13 cellular contexts compared by ENCODE assay signal in the genomic region with DNA sequence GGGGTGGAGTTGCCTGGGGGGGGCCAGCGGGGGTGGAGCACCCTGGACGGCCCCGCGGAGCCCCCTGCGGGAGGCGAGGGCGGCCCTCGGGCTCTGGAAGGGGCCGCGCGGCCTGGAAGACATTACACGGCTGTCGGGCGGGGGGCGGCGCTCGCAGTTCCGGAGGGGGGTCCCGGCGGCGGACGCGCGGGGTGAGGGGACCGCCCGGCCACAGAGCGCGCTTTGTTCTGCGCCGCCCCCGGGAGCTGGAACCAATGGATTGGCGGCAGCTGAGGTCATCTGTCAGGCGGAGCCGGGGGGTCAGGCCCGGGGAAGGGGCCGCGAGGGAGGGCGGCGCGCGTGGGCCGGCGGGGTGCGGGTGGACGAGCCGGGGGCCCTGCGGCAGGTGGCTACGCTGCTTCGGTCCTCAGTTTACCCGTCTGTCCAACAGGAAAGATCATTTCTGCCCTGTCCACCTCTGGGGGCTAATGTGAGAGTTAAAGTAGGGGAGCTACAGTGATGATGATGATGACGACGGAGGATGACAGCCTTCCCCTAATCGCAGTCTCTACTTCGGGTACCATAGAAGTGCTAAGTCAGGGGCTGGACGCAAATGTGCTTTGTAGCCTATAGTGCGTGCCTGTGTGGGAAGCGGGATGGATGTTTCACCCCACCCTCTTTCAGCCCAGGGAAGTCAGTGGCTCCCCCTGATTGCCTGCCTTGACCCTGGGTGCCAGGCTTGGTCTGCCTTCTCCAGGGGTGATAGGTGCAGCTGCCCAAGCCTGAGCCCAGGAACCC. TPM values are rescaled to one million over a fixed set of nuclear protein-coding genes. Genes with fewer than 3 reads are reported as not detected.
DNase-seq lines count a peak whose midpoint lies in the region; ATAC-seq and TF ChIP-seq lines count a peak whose summit lies in the region.
"Had no signal": no experiment of that assay in that cellular context is flagged by ENCODE, and none has a peak within 500 bp of the region (broad histone marks: within the 10 kb centered on the region; RNA-seq: fewer than 3 reads in every experiment).

No MANE protein-coding gene starts in this region.

- no peak overlapping the region for H2BK120ac ChIP-seq in neuronal stem cell (ENCODE audit: low read depth, low read length)

- no peak overlapping the region for H3K4me2 ChIP-seq in neuronal stem cell (ENCODE audit: insufficient read depth, low read length, poor library complexity, severe bottlenecking)

- H2AFZ ChIP-seq in neuronal stem cell (ENCODE audit: low read length): peak overlapping the region; percentile 72

- no peak for TF ChIP-seq POLR2A in lower leg skin (IDR thresholded peaks at IDR 0.05)

- H3K4me3 ChIP-seq in AG04449 (ENCODE audit: low read depth, low read length) (peak overlapping the region; percentile 12; the same call in 1 of the 2 replicates), fibroblast of pulmonary artery (replicated peaks; ENCODE audit: low read depth, low read length) (peak overlapping the region; percentile 7), neuronal stem cell (ENCODE audit: low read length in 2 of 2) (no peak overlapping the region), lower leg skin (ENCODE audit: low read depth, poor library complexity, severe bottlenecking) (no peak overlapping the region)
- H3K4me3 ChIP-seq: SK-N-MC had no signal

- H3K9me3 ChIP-seq in neuronal stem cell (replicated peaks in 1 of 2; ENCODE audit: control insufficient read depth in 2 of 2, insufficient read depth in 1 of 2, low read depth in 1 of 2, low read length in 2 of 2): peaks cover 0 to 2% of the 10 kb centered on the region in 2 donors

- H4K8ac ChIP-seq in neuronal stem cell (ENCODE audit: low read depth, low read length): no peak overlapping the region

- no peak overlapping the region for H3K27ac ChIP-seq in neuronal stem cell (replicated peaks; ENCODE audit: low read length)
- H3K27ac ChIP-seq: SK-N-MC had no signal

- no peak overlapping the region for H3K18ac ChIP-seq in neuronal stem cell (ENCODE audit: low read length)

- no peak overlapping the region for H3K4ac ChIP-seq in neuronal stem cell (ENCODE audit: low read length)

- POLR2A ChIA-PET in AG04449 (lab: Yijun Ruan, JAX): interaction anchor here (0.9 kb wide), 1 partner anchor 10 kb away, joined by 6 read pairs; no protein-coding TSS in a partner anchor

- TF ChIP-seq CTCF in AG04449 (IDR thresholded peaks at IDR 0.05; ENCODE audit: insufficient read depth, low read length, missing control alignments) (no peak), fibroblast of pulmonary artery (IDR thresholded peaks at IDR 0.05; ENCODE audit: low read length, missing control alignments) (no peak), lower leg skin (IDR thresholded peaks at IDR 0.05) (no peak)

- peak overlapping the region; percentile 61 for H2AK5ac ChIP-seq in neuronal stem cell (ENCODE audit: low read depth, low read length)

- H3K27me3 ChIP-seq in neuronal stem cell (ENCODE audit: control insufficient read depth in 3 of 3, insufficient read depth in 3 of 3, low read depth in 1 of 3, low read length in 3 of 3): peaks cover 0 to 2% (median 0%) of the 10 kb centered on the region in 3 experiments

- no peak overlapping the region for H2BK15ac ChIP-seq in neuronal stem cell (ENCODE audit: low read length)

- no peaks in the 10 kb centered on the region for H3K4me1 ChIP-seq in neuronal stem cell (ENCODE audit: control insufficient read depth in 2 of 2, insufficient read depth in 1 of 2, low read depth in 1 of 2, low read length in 2 of 2)

- peaks cover 3 to 9% of the 10 kb centered on the region in 2 donors for H3K36me3 ChIP-seq in neuronal stem cell (replicated peaks in 1 of 2; ENCODE audit: control insufficient read depth in 2 of 2, insufficient read depth in 2 of 2, low read length in 2 of 2)

- no CpG with 5 or more reads among the region's 57 CpGs for whole genome bisulfite sequencing in neuronal stem cell (ENCODE audit: extremely low coverage in 2 of 2, insufficient read length in 2 of 2, insufficient replicate concordance in 1 of 2), 2 donors
- WGBS in lower leg skin, 2 donors: 11 to 13% methylated on average over 26 to 29 of the region's 57 CpGs

- no peak overlapping the region for H2BK5ac ChIP-seq in neuronal stem cell (ENCODE audit: low read length)

- H3K14ac ChIP-seq in neuronal stem cell (ENCODE audit: low read length): no peak overlapping the region

- intact Hi-C loops in lower leg skin (cut with DNase I; ENCODE audit: low total_unique reads): loop anchor here (10.0 kb wide), 1 partner anchor 78 kb away; no protein-coding TSS in a partner anchor

- no peak overlapping the region for H3K9ac ChIP-seq in neuronal stem cell (ENCODE audit: low read depth, low read length, poor library complexity)

- ATAC-seq in HG03520 (IDR thresholded peaks at IDR 0.05; ENCODE audit: unreplicated experiment) (no peak), GM21390 (IDR thresholded peaks at IDR 0.05; ENCODE audit: unreplicated experiment) (no peak)

- no peak for DNase-seq in AG04449 (ENCODE audit: low read depth, low spot score)
- peak; percentile 37 for DNase-seq in NCI-H1105 treated with DMSO at 0.1 percent for 48 hours (lab: John Stamatoyannopoulos, UW)
- DNase-seq in fibroblast of pulmonary artery (ENCODE audit: low read depth): no peak
- no peak for DNase-seq in neuronal stem cell (ENCODE audit: low spot score)
- no peak for DNase-seq in lower leg skin (ENCODE audit: low spot score in 2 of 2)
- no peak for DNase-seq in NCI-H2029 (lab: John Stamatoyannopoulos, UW)
- DNase-seq: DMS 273 treated with DMSO at 0.1 percent for 48 hours; effector CD8-positive, alpha-beta T cell; NCI-H1092 treated with DMSO at 0.1 percent for 48 hours had no signal

- H2BK12ac ChIP-seq in neuronal stem cell (ENCODE audit: low read length): no peak overlapping the region

- no peak overlapping the region for H3K23ac ChIP-seq in neuronal stem cell (ENCODE audit: low read depth, low read length, poor library complexity)

- H3K79me1 ChIP-seq in neuronal stem cell (ENCODE audit: low read depth, low read length): no peaks in the 10 kb centered on the region

- H4K91ac ChIP-seq in neuronal stem cell (ENCODE audit: low read depth, low read length, poor library complexity): no peak overlapping the region

- CTCF ChIA-PET in AG04449 (lab: Yijun Ruan, JAX): interaction anchor here (6.1 to 7.4 kb wide), 2 partner anchors 14 to 80 kb away, joined by 47 to 96 read pairs; no protein-coding TSS in a partner anchor

RNA-seq across cellular contexts. Expression of a gene that starts 10.4 kb away (rescaled TPM):
- polyA plus RNA-seq in neuronal stem cell (2013, experiment 1 of 2): 10.3 TPM
- polyA plus RNA-seq in neuronal stem cell (2013, experiment 2 of 2): 10.4 TPM
- total RNA-seq in lower leg skin: 10 to 100 TPM; 12.2 to 27.8 (median 15.3) TPM

RNA-seq across cellular contexts. Expression of a gene that starts 32.5 kb away (rescaled TPM):
- 2.0 TPM for polyA plus RNA-seq in neuronal stem cell (2013, experiment 1 of 2)
- 1.8 TPM for polyA plus RNA-seq in neuronal stem cell (2013, experiment 2 of 2)
- total RNA-seq in lower leg skin: under 1 TPM in 1 of 4 donors, not detected in 3; 0.71 TPM
- total RNA-seq: mononuclear cell had no signal

RNA-seq across cellular contexts. Expression of a gene that starts 33.0 kb away (rescaled TPM):
- 0.06 TPM for polyA plus RNA-seq in neuronal stem cell (2013, experiment 1 of 2)
- 0.04 TPM for polyA plus RNA-seq in neuronal stem cell (2013, experiment 2 of 2)
- not detected for total RNA-seq in lower leg skin
- total RNA-seq: mononuclear cell had no signal

Comparison
In these comparisons a context has a peak if more than half of its experiments do, and no peak if none do; other contexts are left out.
1. H3K4me3 ChIP-seq: peak in AG04449 (single experiment) and fibroblast of pulmonary artery (single experiment); none in neuronal stem cell (0 of 2) and lower leg skin (single experiment).